Comparison of ENCODE assay signal across 17 cellular contexts in genomic region chr7:152602962-152603361, GRCh38.
DNase-seq lines count a peak whose midpoint lies in the region; ATAC-seq, FAIRE-seq and TF ChIP-seq lines count a peak whose summit lies in the region.
"Had no signal": no experiment of that assay in that cellular context is flagged by ENCODE, and none has a peak within 500 bp of the region (broad histone marks: within the 10 kb centered on the region; RNA-seq: fewer than 3 reads in every experiment).

No MANE protein-coding gene starts in this region.

- no peak overlapping the region for H3K18ac ChIP-seq in mesenchymal stem cell (ENCODE audit: low read depth in 1 of 2, low read length in 2 of 2)

- no peaks in the 10 kb centered on the region for H3K79me2 ChIP-seq in K562 (ENCODE audit: control insufficient read depth, insufficient read depth, low read length)

- H3K9me3 ChIP-seq in K562 (replicated peaks; ENCODE audit: control insufficient read depth, insufficient read depth, low read depth, low read length), result no peaks in the 10 kb centered on the region; the same call in 1 of the 2 replicates
- H3K9me3 ChIP-seq in mesenchymal stem cell (ENCODE audit: control insufficient read depth, low read length), result no peaks in the 10 kb centered on the region
- no peaks in the 10 kb centered on the region for H3K9me3 ChIP-seq in upper lobe of right lung
- H3K9me3 ChIP-seq: BLaER1, HAP-1 had no signal

- H2BK120ac ChIP-seq in mesenchymal stem cell (ENCODE audit: low read depth, low read length), result no peak overlapping the region

- no peak overlapping the region for H2BK5ac ChIP-seq in mesenchymal stem cell (ENCODE audit: low read depth, low read length, poor library complexity, severe bottlenecking)

- H3K9me1 ChIP-seq in K562 (ENCODE audit: control insufficient read depth, insufficient read depth, low read length), result no peaks in the 10 kb centered on the region

- TF ChIP-seq POLR2A in K562 (conservative IDR thresholded peaks at IDR 0.05), result no peak

- no peak overlapping the region for H3K4me2 ChIP-seq in K562 (ENCODE audit: insufficient read depth, low read length)
- H3K4me2 ChIP-seq in mesenchymal stem cell (ENCODE audit: low read length, poor library complexity, severe bottlenecking), result no peak overlapping the region
- H3K4me2 ChIP-seq: BLaER1, KMS-11 had no signal

- no peaks in the 10 kb centered on the region for H3K79me1 ChIP-seq in mesenchymal stem cell (replicated peaks; ENCODE audit: low read length, poor library complexity, severe bottlenecking)

- no peak overlapping the region for H2AFZ ChIP-seq in K562 (ENCODE audit: low read depth, low read length)
- no peak overlapping the region for H2AFZ ChIP-seq in mesenchymal stem cell (ENCODE audit: low read depth, low read length)

- no peak overlapping the region for H3K14ac ChIP-seq in mesenchymal stem cell (ENCODE audit: low read length in 2 of 2)

- H3K4me1 ChIP-seq in K562 (replicated peaks in 1 of 2; ENCODE audit: control insufficient read depth in 2 of 2, insufficient read depth in 2 of 2, low read length in 2 of 2), result no peaks in the 10 kb centered on the region; a peak in 1 of 5 replicates
- H3K4me1 ChIP-seq in mesenchymal stem cell (ENCODE audit: control insufficient read depth, insufficient read depth, low read depth, low read length), result no peaks in the 10 kb centered on the region
- no peaks in the 10 kb centered on the region for H3K4me1 ChIP-seq in upper lobe of right lung
- H3K4me1 ChIP-seq: BLaER1, HAP-1 had no signal

- H3K9ac ChIP-seq in K562 (ENCODE audit: insufficient read depth in 1 of 2, low read depth in 2 of 2, low read length in 2 of 2) (no peak overlapping the region), mesenchymal stem cell (ENCODE audit: low read length) (peak overlapping the region; percentile 23)
- H3K9ac ChIP-seq: BLaER1, KMS-11 had no signal

- H3K4me3 ChIP-seq in K562 (no peak overlapping the region), mesenchymal stem cell (ENCODE audit: insufficient read depth in 1 of 2, low read depth in 1 of 2, low read length in 2 of 2) (no peak overlapping the region), upper lobe of right lung (no peak overlapping the region)
- H3K4me3 ChIP-seq: BLaER1, HAP-1 had no signal

- TF ChIP-seq CTCF in K562 (IDR thresholded peaks at IDR 0.05 in 2 of 3, conservative IDR thresholded peaks at IDR 0.05 in 1 of 3; ENCODE audit: insufficient read depth in 2 of 3, low read depth in 1 of 3, low read length in 3 of 3), result no peak
- no peak for TF ChIP-seq CTCF in upper lobe of right lung (IDR thresholded peaks at IDR 0.05)

- H2BK15ac ChIP-seq in mesenchymal stem cell (ENCODE audit: low read depth, poor library complexity, severe bottlenecking), result no peak overlapping the region

- ATAC-seq in K562 (no peak), upper lobe of right lung (peak; percentile 32)

- H3K23ac ChIP-seq in mesenchymal stem cell (ENCODE audit: low read length in 2 of 2), result no peak overlapping the region

- no peaks in the 10 kb centered on the region for H4K20me1 ChIP-seq in K562 (replicated peaks; ENCODE audit: control insufficient read depth, insufficient read depth, low read length)
- H4K20me1 ChIP-seq: BLaER1 had no signal

- no peak overlapping the region for H2BK12ac ChIP-seq in mesenchymal stem cell (ENCODE audit: low read length in 2 of 2)

- no peak for TF ChIP-seq EP300 in K562 (IDR thresholded peaks at IDR 0.05; ENCODE audit: low read length)

- TF ChIP-seq RAD21 in K562 (CRISPR knock-in tag; conservative IDR thresholded peaks at IDR 0.05 in 1 of 2, IDR thresholded peaks at IDR 0.05 in 1 of 2), result no peak

- H3K27ac ChIP-seq in K562 (ENCODE audit: extremely low read depth, low read depth, low read length) (no peak overlapping the region), mesenchymal stem cell (ENCODE audit: low read length, poor library complexity, severe bottlenecking) (no peak overlapping the region), upper lobe of right lung (no peak overlapping the region)
- H3K27ac ChIP-seq: BLaER1, HL-60, KMS-11 had no signal

- H4K8ac ChIP-seq in mesenchymal stem cell (ENCODE audit: low read length), result no peak overlapping the region

- DNase-seq in M059J (ENCODE audit: low read depth) (peak; percentile 18), K562 (ENCODE audit: extremely low read depth in 1 of 4, low spot score in 3 of 4) (peak in 1 of 4 experiments; percentile 23), mesenchymal stem cell (no peak), upper lobe of right lung (no peak), NCI-H2081 treated with DMSO at 0.1 percent for 48 hours (lab: John Stamatoyannopoulos, UW) (no peak), G401 (ENCODE audit: low spot score) (no peak), HT-29 (ENCODE audit: low spot score) (no peak)
- DNase-seq: MM.1S, NCI-H1105, NCI-H187, NCI-H2171 treated with DMSO at 0.1 percent for 48 hours, NCI-H510A, SIG-M5 had no signal

- no peak overlapping the region for H4K91ac ChIP-seq in mesenchymal stem cell (ENCODE audit: low read length)

- no TSS peak for BruUV-seq in K562 (replicated peaks; lab: Mats Ljungman, UMichigan)

- 4% methylated on average over 6 of the region's 6 CpGs for WGBS in K562 (ENCODE audit: insufficient coverage, low coverage, missing lambda C conversion rate)
- 68% methylated on average over 6 of the region's 6 CpGs for WGBS in mesenchymal stem cell

- H3K27me3 ChIP-seq in K562 (ENCODE audit: control insufficient read depth in 2 of 2, insufficient read depth in 2 of 2, low read length in 2 of 2) (peaks cover 26 to 38% of the 10 kb centered on the region in 2 experiments), mesenchymal stem cell (ENCODE audit: control insufficient read depth in 1 of 2, insufficient read depth in 1 of 2, low read length in 2 of 2) (no peaks in the 10 kb centered on the region), upper lobe of right lung (no peaks in the 10 kb centered on the region)
- H3K27me3 ChIP-seq: BLaER1 had no signal

- H3K36me3 ChIP-seq in K562 (ENCODE audit: control insufficient read depth, insufficient read depth, low read length), result no peaks in the 10 kb centered on the region
- no peaks in the 10 kb centered on the region for H3K36me3 ChIP-seq in mesenchymal stem cell (ENCODE audit: control insufficient read depth in 1 of 2, insufficient read depth in 2 of 2, low read depth in 1 of 2, low read length in 2 of 2)
- no peaks in the 10 kb centered on the region for H3K36me3 ChIP-seq in upper lobe of right lung
- H3K36me3 ChIP-seq: BLaER1, HAP-1 had no signal

- CTCF ChIA-PET in K562 (lab: Yijun Ruan, JAX; ENCODE audit: low intra/inter-chr PET ratio), result no interaction called here

- FAIRE-seq in K562 (lab: Jason Lieb, UNC), result no peak

- POLR2A ChIA-PET in K562 (lab: Yijun Ruan, JAX), result interaction anchor here (1.0 kb wide), 2 partner anchors 24 to 46 kb away, joined by 3 read pairs; no protein-coding TSS in a partner anchor

- in situ Hi-C loops in K562 (cut with MboI) (no loop called here), G401 (cut with HindIII; ENCODE audit: low sequenced_read_pairs) (no loop called here)

- no peak overlapping the region for H2AK5ac ChIP-seq in mesenchymal stem cell (ENCODE audit: low read length, severe bottlenecking)

- intact Hi-C loops in K562 (cut with micrococcal nuclease), result no loop called here
- intact Hi-C loops in upper lobe of right lung (cut with DNase I), result no loop called here

- H3K4ac ChIP-seq in mesenchymal stem cell (ENCODE audit: low read depth in 1 of 2, low read length in 2 of 2), result no peak overlapping the region

TF ChIP-seq in K562, 482 proteins besides CTCF, POLR2A, EP300 and RAD21:
- peak; percentile 92 for TF ChIP-seq EGR1 (conservative IDR thresholded peaks at IDR 0.05)
- no peak for TF ChIP-seq THRAP3 (IDR thresholded peaks at IDR 0.05; ENCODE audit: borderline replicate concordance)
- TF ChIP-seq HDAC1 (IDR thresholded peaks at IDR 0.05), result 0 out of 4 replicates have a peak, but pooled peaks of 1 of the 2 experiments have one; percentile 28
- peak; percentile 82 for TF ChIP-seq CBX8 (IDR thresholded peaks at IDR 0.05; ENCODE audit: borderline replicate concordance, extremely low read depth, low read depth, low read length, poor library complexity, severe bottlenecking)
- peak; percentile 32 for TF ChIP-seq HNRNPH1 (optimal IDR thresholded peaks at IDR 0.05; ENCODE audit: low read depth, low read length)
- peak; percentile 30 for TF ChIP-seq ZFP36 (IDR thresholded peaks at IDR 0.05; ENCODE audit: low read depth, low read length, partially characterized antibody)
- TF ChIP-seq MTA1 (IDR thresholded peaks at IDR 0.05; ENCODE audit: borderline replicate concordance), result no peak
- peak; percentile 21; the same call in 1 of the 2 replicates for TF ChIP-seq RNF2 (IDR thresholded peaks at IDR 0.05)
